Comparison of ENCODE assay signal across 8 cellular contexts in the genomic region with DNA sequence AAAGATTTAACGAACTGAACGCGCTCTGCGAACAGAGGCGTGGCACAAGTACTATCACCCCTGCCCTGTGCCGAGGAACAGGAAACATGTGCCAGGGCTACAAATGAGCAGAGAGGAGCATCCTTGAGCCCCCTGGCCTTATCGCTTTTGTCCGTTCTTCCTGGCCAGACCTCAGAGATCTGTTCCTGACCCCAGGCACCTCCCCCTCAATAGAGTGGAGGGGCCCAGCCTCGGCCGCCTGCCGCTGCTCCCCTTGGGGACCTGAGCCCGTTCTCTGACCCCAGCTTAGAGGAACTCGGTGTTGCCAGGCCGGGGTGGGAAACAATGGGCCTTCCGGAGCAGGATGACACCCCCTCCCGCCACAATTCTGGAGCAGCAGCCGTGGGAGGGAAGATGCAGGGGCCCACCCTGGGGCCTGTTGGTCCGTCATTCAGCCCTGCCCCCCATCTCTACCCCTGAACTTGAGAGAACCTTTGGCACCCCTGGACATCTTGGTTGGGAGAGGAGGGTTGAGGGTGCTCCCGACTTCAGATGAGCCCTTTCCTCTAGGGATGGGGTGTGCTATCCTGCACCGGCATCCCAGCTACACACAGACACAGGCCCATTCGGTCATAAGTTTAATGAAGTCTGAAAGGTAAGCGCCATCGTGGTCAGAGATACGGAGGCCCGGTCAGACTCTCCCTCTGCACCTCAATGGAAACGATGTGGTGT. TPM values are rescaled to one million over a fixed set of nuclear protein-coding genes. Genes with fewer than 3 reads are reported as not detected.
A peak's percentile ranks its signal among the peaks of the same experiment; 100 is the strongest.
DNase-seq lines count a peak whose midpoint lies in the region; ATAC-seq and TF ChIP-seq lines count a peak whose summit lies in the region.

No MANE protein-coding gene starts in this region.

- H3K4me3 ChIP-seq in NT2/D1 (ENCODE audit: insufficient read length, low read depth) (peak overlapping the region; percentile 57), breast epithelium (peak overlapping the region; percentile 55 to 87 (median 73)), right lobe of liver (peak overlapping the region; percentile 72 to 97 (median 86)), upper lobe of left lung (peak overlapping the region; percentile 49 to 76 (median 62))

- peak overlapping the region; percentile 85 for H3K9ac ChIP-seq in NT2/D1 (ENCODE audit: insufficient read length, low read depth)

- peak overlapping the region; percentile 95 to 97 for H3K27ac ChIP-seq in breast epithelium
- H3K27ac ChIP-seq in right lobe of liver = peak overlapping the region; percentile 73 to 84 (median 84)
- H3K27ac ChIP-seq in upper lobe of left lung = peak overlapping the region; percentile 90 to 97 (median 92)

- TF ChIP-seq POLR2A in breast epithelium (IDR thresholded peaks at IDR 0.05) = no peak
- no peak for TF ChIP-seq POLR2A in right lobe of liver (IDR thresholded peaks at IDR 0.05)
- no peak for TF ChIP-seq POLR2A in upper lobe of left lung (IDR thresholded peaks at IDR 0.05)

- peak in 2 of 4 donors; percentile 0 for ATAC-seq in right lobe of liver
- ATAC-seq in upper lobe of left lung (ENCODE audit: low FRiP score in 2 of 2) = no peak
- no peak for ATAC-seq in HG02571 (IDR thresholded peaks at IDR 0.05; ENCODE audit: unreplicated experiment)

- TF ChIP-seq EP300 in upper lobe of left lung (IDR thresholded peaks at IDR 0.05) = no peak

- peaks cover 44% of the 10 kb centered on the region for H3K36me3 ChIP-seq in NT2/D1 (ENCODE audit: insufficient read depth, insufficient read length, low read length)
- H3K36me3 ChIP-seq in breast epithelium = no peaks in the 10 kb centered on the region
- peaks cover 0 to 28% (median 8%) of the 10 kb centered on the region in 4 donors for H3K36me3 ChIP-seq in right lobe of liver
- H3K36me3 ChIP-seq in upper lobe of left lung = peaks cover 0 to 34% (median 27%) of the 10 kb centered on the region in 4 donors

- WGBS in right lobe of liver (ENCODE audit: insufficient coverage, low coverage, low lambda C conversion rate, missing lambda C conversion rate) = 3% methylated on average over 12 of the region's 26 CpGs
- 11 to 17% methylated on average over 14 to 19 of the region's 26 CpGs for WGBS in upper lobe of left lung, 2 donors

- H3K9me3 ChIP-seq in NT2/D1 (ENCODE audit: insufficient read depth, low read length) (no peaks in the 10 kb centered on the region), breast epithelium (no peaks in the 10 kb centered on the region), right lobe of liver (no peaks in the 10 kb centered on the region), upper lobe of left lung (no peaks in the 10 kb centered on the region)

- TF ChIP-seq CTCF in breast epithelium (IDR thresholded peaks at IDR 0.05) = no peak
- TF ChIP-seq CTCF in right lobe of liver (IDR thresholded peaks at IDR 0.05) = no peak
- no peak for TF ChIP-seq CTCF in upper lobe of left lung (IDR thresholded peaks at IDR 0.05)

- intact Hi-C loops in breast epithelium (cut with DNase I; ENCODE audit: low total_unique reads) (loop anchor here (5.0 kb wide), 1 partner anchor 186 kb away; no protein-coding TSS in a partner anchor), right lobe of liver (cut with DNase I) (no loop called here)

- H3K27me3 ChIP-seq in NT2/D1 (ENCODE audit: insufficient read depth, insufficient read length) (no peaks in the 10 kb centered on the region), breast epithelium (no peaks in the 10 kb centered on the region), right lobe of liver (no peaks in the 10 kb centered on the region), upper lobe of left lung (no peaks in the 10 kb centered on the region)

- H3K4me1 ChIP-seq in NT2/D1 (ENCODE audit: insufficient read depth, insufficient read length) = peaks cover 6% of the 10 kb centered on the region
- H3K4me1 ChIP-seq in breast epithelium = peaks cover 8 to 21% of the 10 kb centered on the region in 2 donors
- peaks cover 0 to 22% (median 7%) of the 10 kb centered on the region in 4 donors for H3K4me1 ChIP-seq in right lobe of liver
- H3K4me1 ChIP-seq in upper lobe of left lung = peaks cover 39 to 52% (median 42%) of the 10 kb centered on the region in 4 donors

- DNase-seq in DMS 273 (lab: John Stamatoyannopoulos, UW; ENCODE audit: unreplicated experiment) (peak; percentile 58), DMS 273 treated with DMSO at 0.1 percent for 48 hours (lab: John Stamatoyannopoulos, UW) (no peak), NT2/D1 (ENCODE audit: low read depth, low spot score) (no peak), breast epithelium (ENCODE audit: low spot score in 2 of 2) (peak in 1 of 2 donors; percentile 41), right lobe of liver (peak; percentile 69 to 70 (median 69)), upper lobe of left lung (peak in 1 of 2 donors; percentile 75), amniotic stem cell (lab: John Stamatoyannopoulos, UW) (no peak)

RNA-seq across cellular contexts. Expression of a gene that starts 1.1 kb away (rescaled TPM):
- total RNA-seq in breast epithelium (10 to 100 TPM; 84.7 to 92.4 (median 89.9) TPM), right lobe of liver (10 to 100 TPM; 27.2 to 43.0 (median 30.8) TPM), upper lobe of left lung (100 to 1,000 TPM in 2 of 6 donors, 10 to 100 TPM in 4; 50.0 to 111 (median 75.5) TPM)

RNA-seq across cellular contexts. Expression of a gene that starts 1.4 kb away (rescaled TPM):
- 10 to 100 TPM in 1 of 3 donors, 1 to 10 TPM in 2; 4.8 to 21.0 (median 5.7) TPM for total RNA-seq in breast epithelium
- total RNA-seq in right lobe of liver = 1 to 10 TPM in 4 of 6 experiments, under 1 TPM in 2; 0.74 to 2.4 (median 1.2) TPM
- 10 to 100 TPM in 2 of 6 donors, 1 to 10 TPM in 3, not detected in 1; 1.6 to 16.1 (median 9.3) TPM for total RNA-seq in upper lobe of left lung

RNA-seq across cellular contexts. Expression of a gene that starts 1.6 kb away (rescaled TPM):
- total RNA-seq in breast epithelium (10 to 100 TPM in 2 of 3 donors, 1 to 10 TPM in 1; 8.2 to 20.5 (median 13.4) TPM), right lobe of liver (10 to 100 TPM in 1 of 6 experiments, 1 to 10 TPM in 5; 6.0 to 11.7 (median 7.4) TPM), upper lobe of left lung (10 to 100 TPM in 2 of 6 donors, 1 to 10 TPM in 4; 5.2 to 12.4 (median 7.3) TPM)

RNA-seq across cellular contexts. Expression of a gene that starts 22.2 kb away (rescaled TPM):
- total RNA-seq in breast epithelium (10 to 100 TPM in 2 of 3 donors, 1 to 10 TPM in 1; 6.4 to 89.7 (median 10.5) TPM), right lobe of liver (10 to 100 TPM in 4 of 6 experiments, 1 to 10 TPM in 2; 6.1 to 12.8 (median 10.9) TPM), upper lobe of left lung (10 to 100 TPM; 17.5 to 68.0 (median 42.2) TPM)

RNA-seq across cellular contexts. Expression of a gene that starts 32.4 kb away (rescaled TPM):
- total RNA-seq in breast epithelium (10 to 100 TPM; 47.5 to 99.0 (median 90.0) TPM), right lobe of liver (1 to 10 TPM; 3.2 to 7.2 (median 5.1) TPM), upper lobe of left lung (100 to 1,000 TPM in 2 of 6 donors, 10 to 100 TPM in 4; 68.1 to 183 (median 91.3) TPM)

Comparison
In these comparisons a context has a peak if more than half of its experiments do, and no peak if none do; other contexts are left out.
1. DNase-seq: peak in DMS 273 (single experiment) and right lobe of liver (3 of 3); none in DMS 273 treated with DMSO at 0.1 percent for 48 hours (single experiment), NT2/D1 (single experiment) and amniotic stem cell (single experiment).
2. Peak in every context shown above with its lines, with median percentiles within 50 percentile points of each other: H3K4me3 ChIP-seq and H3K27ac ChIP-seq.